Comparison of ENCODE assay signal across 17 cellular contexts in the genomic region with DNA sequence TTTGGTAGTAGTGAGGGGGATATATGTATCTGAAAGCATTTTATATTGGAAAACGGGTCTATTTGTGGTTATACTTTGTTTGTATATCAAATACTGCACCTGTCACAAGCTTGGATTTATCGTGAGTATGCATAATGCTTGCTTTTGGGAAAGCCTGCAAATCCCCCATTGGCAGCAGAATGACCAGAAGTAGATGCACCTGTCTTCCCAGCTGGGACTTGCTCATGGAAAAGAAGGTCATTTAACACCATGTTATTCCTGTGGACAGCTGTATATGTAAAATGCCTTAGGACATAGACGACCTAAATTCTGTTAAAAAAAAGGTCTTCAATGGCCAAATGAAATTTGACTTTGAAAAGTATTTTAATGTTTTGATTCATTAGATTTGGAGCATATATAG.
DNase-seq lines count a peak whose midpoint lies in the region.
"Had no signal": no experiment of that assay in that cellular context is flagged by ENCODE, and none has a peak within 500 bp of the region (broad histone marks: within the 10 kb centered on the region; RNA-seq: fewer than 3 reads in every experiment).

No MANE protein-coding gene starts in this region.

- H3K9me3 ChIP-seq in SJCRH30 (replicated peaks) (no peaks in the 10 kb centered on the region), Karpas-422 (ENCODE audit: low read length) (no peaks in the 10 kb centered on the region)
- H3K9me3 ChIP-seq: Caco-2 had no signal

- H3K27me3 ChIP-seq in SJCRH30 (no peaks in the 10 kb centered on the region), Karpas-422 (ENCODE audit: low read length) (no peaks in the 10 kb centered on the region)

- peaks cover 21% of the 10 kb centered on the region for H3K4me1 ChIP-seq in SJCRH30
- H3K4me1 ChIP-seq in Karpas-422 (ENCODE audit: low read length): no peaks in the 10 kb centered on the region
- H3K4me1 ChIP-seq: Caco-2 had no signal

- no peaks in the 10 kb centered on the region for H3K9me2 ChIP-seq in Karpas-422 (replicated peaks; ENCODE audit: insufficient read depth, low read length)

- no peak overlapping the region for H3K9ac ChIP-seq in Karpas-422 (ENCODE audit: low read length)
- H3K9ac ChIP-seq: GM23248 had no signal

- no peaks in the 10 kb centered on the region for H3K36me3 ChIP-seq in SJCRH30
- H3K36me3 ChIP-seq in Karpas-422 (ENCODE audit: insufficient read depth, low read length): no peaks in the 10 kb centered on the region

- peak; percentile 41 for DNase-seq in NCI-H748 (lab: John Stamatoyannopoulos, UW; ENCODE audit: unreplicated experiment)
- DNase-seq in NCI-H748 treated with DMSO at 0.1 percent for 48 hours (lab: John Stamatoyannopoulos, UW): no peak
- peak; percentile 65 to 71 for DNase-seq in NCI-H1930 (lab: John Stamatoyannopoulos, UW)
- DNase-seq in SJCRH30: peak; percentile 84 to 94
- DNase-seq in activated gamma-delta T cell (lab: John Stamatoyannopoulos, UW): no peak
- no peak for DNase-seq in OCI-M2 (lab: John Stamatoyannopoulos, UW; ENCODE audit: unreplicated experiment)
- no peak for DNase-seq in Karpas-422
- DNase-seq: ACHN, AML-193, Caco-2, GF-D8, GM23248, HCEC 1CT, MV-4-11, NCI-H146, PC-9 had no signal

- H3K79me2 ChIP-seq in Karpas-422 (ENCODE audit: low read length): no peaks in the 10 kb centered on the region

- no peak overlapping the region for H2AFZ ChIP-seq in Karpas-422 (ENCODE audit: low read length)
- H2AFZ ChIP-seq: GM23248, PC-9 had no signal

- H4K20me1 ChIP-seq in Karpas-422 (ENCODE audit: insufficient read depth, low read depth, low read length): no peaks in the 10 kb centered on the region

- H3K4me2 ChIP-seq in Karpas-422 (ENCODE audit: low read depth, low read length, poor library complexity, severe bottlenecking): no peak overlapping the region
- H3K4me2 ChIP-seq: PC-9 had no signal

- H3K27ac ChIP-seq in SJCRH30 (peak overlapping the region; percentile 40), Karpas-422 (ENCODE audit: low read length) (no peak overlapping the region)
- H3K27ac ChIP-seq: GM23248, PC-9 had no signal

- H3K4me3 ChIP-seq in SJCRH30 (no peak overlapping the region), Karpas-422 (ENCODE audit: low read length) (no peak overlapping the region)
- H3K4me3 ChIP-seq: GM23248, K562, PC-9 had no signal

Comparison
In these comparisons a context has a peak if more than half of its experiments do, and no peak if none do; other contexts are left out.
1. DNase-seq: peak in NCI-H748 (single experiment), NCI-H1930 (2 of 2) and SJCRH30 (2 of 2); none in NCI-H748 treated with DMSO at 0.1 percent for 48 hours (single experiment), activated gamma-delta T cell (single experiment), OCI-M2 (single experiment) and Karpas-422 (single experiment).